In the genomic region with DNA sequence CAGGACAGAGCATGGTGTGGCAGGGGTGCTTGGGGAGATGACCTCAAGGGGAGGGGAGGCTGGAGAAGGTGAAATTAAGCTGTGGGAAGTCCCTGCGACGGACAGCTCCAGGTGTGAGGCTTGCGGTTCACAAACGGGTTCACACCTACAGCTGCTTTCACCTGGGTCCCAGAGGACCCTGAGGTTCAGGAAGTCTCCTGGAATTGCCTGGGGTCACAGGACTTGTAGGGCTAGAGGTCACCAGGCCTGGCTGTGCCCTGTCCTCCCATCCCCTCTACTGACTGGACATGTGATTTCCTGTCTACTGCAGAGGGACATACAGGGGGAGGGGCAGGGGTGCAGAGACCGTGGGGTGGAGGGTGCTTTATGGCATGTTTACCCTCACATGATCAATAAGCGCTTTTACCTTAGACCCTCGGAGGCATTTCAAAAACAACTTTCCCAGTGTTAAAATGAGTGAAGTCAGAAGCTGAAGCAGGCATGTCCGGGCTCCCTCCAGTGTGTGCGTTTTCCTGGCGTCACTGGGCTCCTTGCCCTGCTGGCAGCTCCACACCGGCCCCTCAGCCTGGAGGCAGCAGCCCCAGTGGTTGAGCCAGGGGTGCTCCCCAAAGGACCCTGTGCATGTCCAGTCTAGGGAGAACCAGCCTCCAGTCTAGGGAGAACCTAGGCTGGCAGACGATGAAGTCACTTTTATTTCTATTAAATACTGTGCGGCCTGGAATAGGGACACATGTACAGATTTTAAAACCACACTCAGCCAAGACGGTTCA, we compare ENCODE assay signal across 19 cellular contexts.
"Had no signal": no experiment of that assay in that cellular context is flagged by ENCODE, and none has a peak within 500 bp of the region (broad histone marks: within the 10 kb centered on the region; RNA-seq: fewer than 3 reads in every experiment).

No MANE protein-coding gene starts in this region.

- H3K4me3 ChIP-seq: sigmoid colon, spleen, testis had no signal

- ATAC-seq: activated CD4-positive, CD25-positive, alpha-beta regulatory T cell treated with anti-CD3 and anti-CD28 coated beads, Interleukin-2, amount 50 U/mL, for 24 hours; natural killer cell; stimulated activated memory B cell treated with anti-CD40 and anti-IgM and Interleukin-4, amounts not matched to agents 10 μg/mL and 1 μg/mL and 100 μg/mL, for 72 hours had no signal

- H3K27me3 ChIP-seq: neutrophil, sigmoid colon, spleen, testis had no signal

- H3K27ac Mint-ChIP-seq: activated naive CD8-positive, alpha-beta T cell; activated T-helper 1 cell treated with anti-CD3 and anti-CD28 coated beads, Interleukin-12 subunit alpha, Interleukin-12 subunit beta, Interleukin-2, Interleukin-4 antibody, amounts not matched to agents 30 ng/mL and 10 ng/mL and 1 ng/mL, durations not matched to agents 14 hours and 24 hours and 36 hours; natural killer cell; stimulated activated memory B cell treated with anti-CD40 and anti-IgM and Interleukin-4, amounts not matched to agents 10 μg/mL and 1 μg/mL and 100 μg/mL, for 72 hours had no signal

- DNase-seq: activated CD4-positive, alpha-beta T cell treated with anti-CD3 and anti-CD28 coated beads, Interleukin-2, amount 50 U/mL, for 1 hour; activated gamma-delta T cell treated with Interleukin-2 at 50 U/mL for 16 hours; dermis blood vessel endothelial cell; head of caudate nucleus; kidney glomerular epithelial cell; mesendoderm; natural killer cell; sigmoid colon; spleen; stimulated activated CD4-positive, alpha-beta T cell treated with anti-CD3 and anti-CD28 coated beads, Interleukin-4, amount 100 ng/mL, for 4 hours; T1000; testis had no signal

- H3K4me1 Mint-ChIP-seq: natural killer cell; stimulated activated memory B cell treated with anti-CD40 and anti-IgM and Interleukin-4, amounts not matched to agents 10 μg/mL and 1 μg/mL and 100 μg/mL, for 72 hours had no signal

- H3K9me3 ChIP-seq: neutrophil, sigmoid colon, spleen, testis had no signal

- H3K36me3 Mint-ChIP-seq: natural killer cell; stimulated activated memory B cell treated with anti-CD40 and anti-IgM and Interleukin-4, amounts not matched to agents 10 μg/mL and 1 μg/mL and 100 μg/mL, for 72 hours had no signal

- H2AFZ ChIP-seq: parathyroid adenoma had no signal

- H3K4me1 ChIP-seq: parathyroid adenoma, sigmoid colon had no signal

- H3K27ac ChIP-seq: neutrophil, parathyroid adenoma, sigmoid colon, spleen, testis had no signal

- H3K4me3 Mint-ChIP-seq: activated naive CD8-positive, alpha-beta T cell; activated T-helper 1 cell treated with anti-CD3 and anti-CD28 coated beads, Interleukin-12 subunit alpha, Interleukin-12 subunit beta, Interleukin-2, Interleukin-4 antibody, amounts not matched to agents 30 ng/mL and 10 ng/mL and 1 ng/mL, durations not matched to agents 14 hours and 24 hours and 36 hours; natural killer cell; stimulated activated memory B cell treated with anti-CD40 and anti-IgM and Interleukin-4, amounts not matched to agents 10 μg/mL and 1 μg/mL and 100 μg/mL, for 72 hours had no signal

- H3K9me3 Mint-ChIP-seq: stimulated activated memory B cell treated with anti-CD40 and anti-IgM and Interleukin-4, amounts not matched to agents 10 μg/mL and 1 μg/mL and 100 μg/mL, for 72 hours had no signal

- H3K36me3 ChIP-seq: neutrophil, sigmoid colon, spleen had no signal

- FAIRE-seq: frontal cortex had no signal

- H3K27me3 Mint-ChIP-seq: activated naive CD8-positive, alpha-beta T cell had no signal

- H3K79me2 ChIP-seq: parathyroid adenoma had no signal

- H3K9ac ChIP-seq: parathyroid adenoma had no signal
